Comparison of ENCODE assay signal across 1 cellular context in the genomic region with DNA sequence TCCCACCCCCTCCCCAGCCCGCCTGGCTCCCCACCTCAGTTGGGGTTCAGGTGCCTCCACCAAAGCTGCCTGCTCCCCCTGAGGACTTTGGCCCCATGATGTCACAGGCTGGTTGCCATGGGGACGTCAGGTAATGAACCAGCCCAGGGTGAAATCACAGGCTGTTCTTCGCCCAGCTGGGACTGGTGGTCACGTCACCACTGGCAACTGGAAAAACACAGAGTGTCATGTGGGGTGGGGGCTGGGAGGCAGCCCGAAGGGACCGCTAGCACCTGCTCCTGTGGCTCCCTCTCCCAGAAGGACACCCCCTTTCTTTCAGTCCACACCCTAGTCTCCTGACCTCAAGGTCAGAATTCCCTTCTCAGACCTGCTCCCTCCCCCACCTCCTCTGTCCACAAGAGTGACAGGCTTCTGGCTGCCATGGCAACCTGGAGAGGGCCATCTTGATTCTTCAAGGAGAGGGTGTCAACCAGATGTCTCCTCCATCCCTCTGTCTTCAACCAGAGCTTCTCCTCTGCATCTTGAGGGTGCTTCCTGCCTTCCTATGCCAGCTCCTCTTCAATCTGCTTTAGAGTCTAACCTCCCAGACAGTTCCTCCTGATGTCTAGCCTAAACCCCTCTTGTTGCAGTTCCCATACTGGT.
TF ChIP-seq lines count a peak whose summit lies in the region.

No MANE protein-coding gene starts in this region.

TF ChIP-seq in GM12878, 131 proteins besides CTCF, POLR2A, EP300 and RAD21 (continued from another document):
- TF ChIP-seq, protein P1, sequence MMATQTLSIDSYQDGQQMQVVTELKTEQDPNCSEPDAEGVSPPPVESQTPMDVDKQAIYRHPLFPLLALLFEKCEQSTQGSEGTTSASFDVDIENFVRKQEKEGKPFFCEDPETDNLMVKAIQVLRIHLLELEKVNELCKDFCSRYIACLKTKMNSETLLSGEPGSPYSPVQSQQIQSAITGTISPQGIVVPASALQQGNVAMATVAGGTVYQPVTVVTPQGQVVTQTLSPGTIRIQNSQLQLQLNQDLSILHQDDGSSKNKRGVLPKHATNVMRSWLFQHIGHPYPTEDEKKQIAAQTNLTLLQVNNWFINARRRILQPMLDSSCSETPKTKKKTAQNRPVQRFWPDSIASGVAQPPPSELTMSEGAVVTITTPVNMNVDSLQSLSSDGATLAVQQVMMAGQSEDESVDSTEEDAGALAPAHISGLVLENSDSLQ (IDR thresholded peaks at IDR 0.05), result peak; percentile 94
- TF ChIP-seq, protein P2, sequence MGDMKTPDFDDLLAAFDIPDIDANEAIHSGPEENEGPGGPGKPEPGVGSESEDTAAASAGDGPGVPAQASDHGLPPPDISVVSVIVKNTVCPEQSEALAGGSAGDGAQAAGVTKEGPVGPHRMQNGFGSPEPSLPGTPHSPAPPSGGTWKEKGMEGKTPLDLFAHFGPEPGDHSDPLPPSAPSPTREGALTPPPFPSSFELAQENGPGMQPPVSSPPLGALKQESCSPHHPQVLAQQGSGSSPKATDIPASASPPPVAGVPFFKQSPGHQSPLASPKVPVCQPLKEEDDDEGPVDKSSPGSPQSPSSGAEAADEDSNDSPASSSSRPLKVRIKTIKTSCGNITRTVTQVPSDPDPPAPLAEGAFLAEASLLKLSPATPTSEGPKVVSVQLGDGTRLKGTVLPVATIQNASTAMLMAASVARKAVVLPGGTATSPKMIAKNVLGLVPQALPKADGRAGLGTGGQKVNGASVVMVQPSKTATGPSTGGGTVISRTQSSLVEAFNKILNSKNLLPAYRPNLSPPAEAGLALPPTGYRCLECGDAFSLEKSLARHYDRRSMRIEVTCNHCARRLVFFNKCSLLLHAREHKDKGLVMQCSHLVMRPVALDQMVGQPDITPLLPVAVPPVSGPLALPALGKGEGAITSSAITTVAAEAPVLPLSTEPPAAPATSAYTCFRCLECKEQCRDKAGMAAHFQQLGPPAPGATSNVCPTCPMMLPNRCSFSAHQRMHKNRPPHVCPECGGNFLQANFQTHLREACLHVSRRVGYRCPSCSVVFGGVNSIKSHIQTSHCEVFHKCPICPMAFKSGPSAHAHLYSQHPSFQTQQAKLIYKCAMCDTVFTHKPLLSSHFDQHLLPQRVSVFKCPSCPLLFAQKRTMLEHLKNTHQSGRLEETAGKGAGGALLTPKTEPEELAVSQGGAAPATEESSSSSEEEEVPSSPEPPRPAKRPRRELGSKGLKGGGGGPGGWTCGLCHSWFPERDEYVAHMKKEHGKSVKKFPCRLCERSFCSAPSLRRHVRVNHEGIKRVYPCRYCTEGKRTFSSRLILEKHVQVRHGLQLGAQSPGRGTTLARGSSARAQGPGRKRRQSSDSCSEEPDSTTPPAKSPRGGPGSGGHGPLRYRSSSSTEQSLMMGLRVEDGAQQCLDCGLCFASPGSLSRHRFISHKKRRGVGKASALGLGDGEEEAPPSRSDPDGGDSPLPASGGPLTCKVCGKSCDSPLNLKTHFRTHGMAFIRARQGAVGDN (IDR thresholded peaks at IDR 0.05), result no peak
- no peak for TF ChIP-seq SMARCA5 (IDR thresholded peaks at IDR 0.05)
- TF ChIP-seq YY1 (IDR thresholded peaks at IDR 0.05; ENCODE audit: low read depth, low read length), result peak; percentile 19; the same call in 1 of the 2 replicates
- TF ChIP-seq ZNF24 (IDR thresholded peaks at IDR 0.05), result no peak
- TF ChIP-seq, protein P3, sequence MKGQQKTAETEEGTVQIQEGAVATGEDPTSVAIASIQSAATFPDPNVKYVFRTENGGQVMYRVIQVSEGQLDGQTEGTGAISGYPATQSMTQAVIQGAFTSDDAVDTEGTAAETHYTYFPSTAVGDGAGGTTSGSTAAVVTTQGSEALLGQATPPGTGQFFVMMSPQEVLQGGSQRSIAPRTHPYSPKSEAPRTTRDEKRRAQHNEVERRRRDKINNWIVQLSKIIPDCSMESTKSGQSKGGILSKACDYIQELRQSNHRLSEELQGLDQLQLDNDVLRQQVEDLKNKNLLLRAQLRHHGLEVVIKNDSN (IDR thresholded peaks at IDR 0.05; ENCODE audit: borderline replicate concordance, extremely low read length, insufficient read depth, low read depth, low read length), result no peak
- no peak for TF ChIP-seq CHD1 (IDR thresholded peaks at IDR 0.05; ENCODE audit: low read depth, low read length)
- TF ChIP-seq ZBED1 (IDR thresholded peaks at IDR 0.05; ENCODE audit: borderline replicate concordance), result no peak
- TF ChIP-seq, protein P4, sequence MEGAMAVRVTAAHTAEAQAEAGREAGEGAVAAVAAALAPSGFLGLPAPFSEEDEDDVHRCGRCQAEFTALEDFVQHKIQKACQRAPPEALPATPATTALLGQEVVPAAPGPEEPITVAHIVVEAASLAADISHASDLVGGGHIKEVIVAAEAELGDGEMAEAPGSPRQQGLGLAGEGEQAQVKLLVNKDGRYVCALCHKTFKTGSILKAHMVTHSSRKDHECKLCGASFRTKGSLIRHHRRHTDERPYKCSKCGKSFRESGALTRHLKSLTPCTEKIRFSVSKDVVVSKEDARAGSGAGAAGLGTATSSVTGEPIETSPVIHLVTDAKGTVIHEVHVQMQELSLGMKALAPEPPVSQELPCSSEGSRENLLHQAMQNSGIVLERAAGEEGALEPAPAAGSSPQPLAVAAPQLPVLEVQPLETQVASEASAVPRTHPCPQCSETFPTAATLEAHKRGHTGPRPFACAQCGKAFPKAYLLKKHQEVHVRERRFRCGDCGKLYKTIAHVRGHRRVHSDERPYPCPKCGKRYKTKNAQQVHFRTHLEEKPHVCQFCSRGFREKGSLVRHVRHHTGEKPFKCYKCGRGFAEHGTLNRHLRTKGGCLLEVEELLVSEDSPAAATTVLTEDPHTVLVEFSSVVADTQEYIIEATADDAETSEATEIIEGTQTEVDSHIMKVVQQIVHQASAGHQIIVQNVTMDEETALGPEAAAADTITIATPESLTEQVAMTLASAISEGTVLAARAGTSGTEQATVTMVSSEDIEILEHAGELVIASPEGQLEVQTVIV (IDR thresholded peaks at IDR 0.05; ENCODE audit: borderline replicate concordance, partially characterized antibody), result no peak
- peak in 1 of 2 experiments; percentile 40; a peak in 2 of 4 replicates for TF ChIP-seq IKZF2 (IDR thresholded peaks at IDR 0.05)
- TF ChIP-seq, protein P5, sequence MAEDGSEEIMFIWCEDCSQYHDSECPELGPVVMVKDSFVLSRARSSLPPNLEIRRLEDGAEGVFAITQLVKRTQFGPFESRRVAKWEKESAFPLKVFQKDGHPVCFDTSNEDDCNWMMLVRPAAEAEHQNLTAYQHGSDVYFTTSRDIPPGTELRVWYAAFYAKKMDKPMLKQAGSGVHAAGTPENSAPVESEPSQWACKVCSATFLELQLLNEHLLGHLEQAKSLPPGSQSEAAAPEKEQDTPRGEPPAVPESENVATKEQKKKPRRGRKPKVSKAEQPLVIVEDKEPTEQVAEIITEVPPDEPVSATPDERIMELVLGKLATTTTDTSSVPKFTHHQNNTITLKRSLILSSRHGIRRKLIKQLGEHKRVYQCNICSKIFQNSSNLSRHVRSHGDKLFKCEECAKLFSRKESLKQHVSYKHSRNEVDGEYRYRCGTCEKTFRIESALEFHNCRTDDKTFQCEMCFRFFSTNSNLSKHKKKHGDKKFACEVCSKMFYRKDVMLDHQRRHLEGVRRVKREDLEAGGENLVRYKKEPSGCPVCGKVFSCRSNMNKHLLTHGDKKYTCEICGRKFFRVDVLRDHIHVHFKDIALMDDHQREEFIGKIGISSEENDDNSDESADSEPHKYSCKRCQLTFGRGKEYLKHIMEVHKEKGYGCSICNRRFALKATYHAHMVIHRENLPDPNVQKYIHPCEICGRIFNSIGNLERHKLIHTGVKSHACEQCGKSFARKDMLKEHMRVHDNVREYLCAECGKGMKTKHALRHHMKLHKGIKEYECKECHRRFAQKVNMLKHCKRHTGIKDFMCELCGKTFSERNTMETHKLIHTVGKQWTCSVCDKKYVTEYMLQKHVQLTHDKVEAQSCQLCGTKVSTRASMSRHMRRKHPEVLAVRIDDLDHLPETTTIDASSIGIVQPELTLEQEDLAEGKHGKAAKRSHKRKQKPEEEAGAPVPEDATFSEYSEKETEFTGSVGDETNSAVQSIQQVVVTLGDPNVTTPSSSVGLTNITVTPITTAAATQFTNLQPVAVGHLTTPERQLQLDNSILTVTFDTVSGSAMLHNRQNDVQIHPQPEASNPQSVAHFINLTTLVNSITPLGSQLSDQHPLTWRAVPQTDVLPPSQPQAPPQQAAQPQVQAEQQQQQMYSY (CRISPR knock-in tag; IDR thresholded peaks at IDR 0.05), result no peak
TF ChIP-seq in GM12878: peak in this region for 10.
